Comparison of ENCODE assay signal across 8 cellular contexts in the genomic region with DNA sequence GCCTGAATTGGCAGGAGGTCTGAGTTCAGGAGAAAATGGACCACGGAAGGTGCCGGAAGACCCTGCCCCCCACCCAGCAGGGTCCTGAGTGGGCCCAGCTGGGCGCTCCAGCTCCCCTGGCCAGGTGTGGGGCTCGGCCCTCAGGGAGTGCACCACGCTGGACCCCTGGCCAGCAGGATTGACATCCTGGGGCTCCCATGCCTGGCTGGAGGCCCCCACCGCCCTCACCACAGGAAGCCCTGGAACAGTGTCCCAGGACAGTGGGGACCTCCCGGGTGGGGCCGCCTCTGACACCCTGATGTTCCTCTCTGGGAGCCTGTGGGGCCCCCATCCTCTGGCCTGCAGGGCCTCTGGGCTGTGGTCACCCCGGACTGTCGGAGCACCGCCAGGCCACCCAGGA. TPM values are rescaled to one million over a fixed set of nuclear protein-coding genes. Genes with fewer than 3 reads are reported as not detected.
"Had no signal": no experiment of that assay in that cellular context is flagged by ENCODE, and none has a peak within 500 bp of the region (broad histone marks: within the 10 kb centered on the region; RNA-seq: fewer than 3 reads in every experiment).

No MANE protein-coding gene starts in this region.

- H3K4me1 Mint-ChIP-seq: GM23338 had no signal

- H3K4me2 ChIP-seq: GM23338 had no signal

- H3K4me1 ChIP-seq: HAP-1 had no signal

- H3K9me3 ChIP-seq: HAP-1 had no signal

- H3K9me3 Mint-ChIP-seq: GM23338, HFFc6 had no signal

- H3K4me3 Mint-ChIP-seq: GM23338, HFFc6 had no signal

- H3K4me3 ChIP-seq: GM23338, HAP-1, K562 had no signal

- H3K36me3 ChIP-seq: HAP-1 had no signal

- H3K27ac Mint-ChIP-seq: GM23338, HFFc6 had no signal

- H2AFZ ChIP-seq: GM23338 had no signal

- DNase-seq: KG1 had no signal

RNA-seq across cellular contexts. Expression of gene C1QTNF8, which starts 28.8 kb away (rescaled TPM):
- total RNA-seq: GM23338, H4, H7, HFFc6, IMR-90, K562 had no signal
- polyA plus RNA-seq: GM23338, IMR-90, K562 had no signal

RNA-seq across cellular contexts. Expression of gene SSTR5, which starts 52.2 kb away (rescaled TPM):
- total RNA-seq: H4, HFFc6, IMR-90, K562 had no signal
- polyA plus RNA-seq: IMR-90, K562 had no signal
